ENCODE assay signal across 20 cellular contexts in genomic region chr12:40614923-40615322, GRCh38.
A peak's percentile ranks its signal among the peaks of the same experiment; 100 is the strongest.
DNase-seq lines count a peak whose midpoint lies in the region; ATAC-seq and TF ChIP-seq lines count a peak whose summit lies in the region.
"Had no signal": no experiment of that assay in that cellular context is flagged by ENCODE, and none has a peak within 500 bp of the region (broad histone marks: within the 10 kb centered on the region; RNA-seq: fewer than 3 reads in every experiment).

No MANE protein-coding gene starts in this region.

- H3K27me3 ChIP-seq in OCI-LY3 (ENCODE audit: low read depth, low read length) (0 out of 2 replicates have a peak, but pooled peaks cover 4% of the 10 kb centered on the region), A673 (replicated peaks; ENCODE audit: insufficient read depth, low read depth, low read length, poor library complexity) (no peaks in the 10 kb centered on the region)
- no peaks in the 10 kb centered on the region for H3K27me3 ChIP-seq in CD4-positive, alpha-beta T cell (ENCODE audit: control insufficient read depth, insufficient read depth, low read length)
- H3K27me3 ChIP-seq: BLaER1, neutrophil, testis had no signal

- H3K4me1 ChIP-seq in OCI-LY3 (ENCODE audit: low read length) (peaks cover 14% of the 10 kb centered on the region), A673 (ENCODE audit: insufficient read depth, low read length, poor library complexity, severe bottlenecking) (no peaks in the 10 kb centered on the region)
- H3K4me1 ChIP-seq: BLaER1, testis had no signal

- no peaks in the 10 kb centered on the region for H3K79me2 ChIP-seq in OCI-LY3 (ENCODE audit: low read length)

- H3K27ac ChIP-seq in OCI-LY3 (ENCODE audit: low read length) (no peak overlapping the region), A673 (ENCODE audit: low read depth, low read length, poor library complexity, severe bottlenecking) (no peak overlapping the region)
- H3K27ac ChIP-seq in CD4-positive, alpha-beta T cell (ENCODE audit: low read depth, low read length) = no peak overlapping the region
- H3K27ac ChIP-seq: BLaER1, coronary artery, neutrophil, SK-N-MC, skin epidermis, testis had no signal

- BruUV-seq in A673 (replicated peaks; lab: Mats Ljungman, UMichigan) = no TSS peak

- intact Hi-C loops in A673 (cut with micrococcal nuclease; ENCODE audit: unreplicated experiment) = loop anchor here (10.0 kb wide), 1 partner anchor 280 kb away; no protein-coding TSS in a partner anchor
- intact Hi-C loops in CD4-positive, alpha-beta T cell (cut with DNase I, micrococcal nuclease) = no loop called here

- ATAC-seq in GM18519 (IDR thresholded peaks at IDR 0.05; ENCODE audit: low FRiP score, unreplicated experiment) (peak; percentile 73), GM21447 (IDR thresholded peaks at IDR 0.05; ENCODE audit: unreplicated experiment) (peak; percentile 71), HG03039 (IDR thresholded peaks at IDR 0.05; ENCODE audit: unreplicated experiment) (peak; percentile 71)
- ATAC-seq in CD4-positive, alpha-beta T cell (ENCODE audit: poor library complexity) = no peak
- ATAC-seq: WTC11 had no signal

- H3K4me3 ChIP-seq in OCI-LY3 (ENCODE audit: low read length) (no peak overlapping the region), A673 (ENCODE audit: low read depth, low read length, poor library complexity, severe bottlenecking) (no peak overlapping the region)
- H3K4me3 ChIP-seq: BLaER1, coronary artery, SK-N-MC, skin epidermis, testis had no signal

- H3K4me3 Mint-ChIP-seq in CD4-positive, alpha-beta T cell = no peak overlapping the region
- H3K4me3 Mint-ChIP-seq: WTC11 had no signal

- H3K4me1 Mint-ChIP-seq in CD4-positive, alpha-beta T cell (ENCODE audit: low read depth) = no peaks in the 10 kb centered on the region

- no peaks in the 10 kb centered on the region for H3K36me3 ChIP-seq in OCI-LY3 (replicated peaks; ENCODE audit: low read depth, low read length)
- no peaks in the 10 kb centered on the region for H3K36me3 ChIP-seq in A673 (ENCODE audit: insufficient read depth, low read length, poor library complexity, severe bottlenecking)
- H3K36me3 ChIP-seq: BLaER1, neutrophil had no signal

- H3K9me3 ChIP-seq in OCI-LY3 (ENCODE audit: insufficient read depth, low read length) = no peaks in the 10 kb centered on the region
- H3K9me3 ChIP-seq in A673 (ENCODE audit: low read depth, low read length, poor library complexity, severe bottlenecking) = no peaks in the 10 kb centered on the region
- no peaks in the 10 kb centered on the region for H3K9me3 ChIP-seq in CD4-positive, alpha-beta T cell (ENCODE audit: control insufficient read depth, low read length)
- H3K9me3 ChIP-seq: BLaER1, neutrophil, testis had no signal

- no peaks in the 10 kb centered on the region for H3K27me3 Mint-ChIP-seq in CD4-positive, alpha-beta T cell

- DNase-seq in A673 (ENCODE audit: low spot score) (no peak), NCI-H2107 (lab: John Stamatoyannopoulos, UW) (no peak), NCI-H446 treated with DMSO at 0.1 percent for 48 hours (lab: John Stamatoyannopoulos, UW) (no peak)
- no peak for DNase-seq in CD4-positive, alpha-beta T cell
- DNase-seq: activated T-cell treated with anti-CD3 and anti-CD28 coated beads for 4 hours, DMS79, KG1, mesenchymal stem cell, NCI-H187 treated with DMSO at 0.1 percent for 48 hours, testis had no signal

- no peak overlapping the region for H3K9ac ChIP-seq in OCI-LY3 (ENCODE audit: low read length)
- H3K9ac ChIP-seq: BLaER1 had no signal

- TF ChIP-seq CTCF in OCI-LY3 (IDR thresholded peaks at IDR 0.05; ENCODE audit: low read depth, low read length) (no peak), A673 (conservative IDR thresholded peaks at IDR 0.05; ENCODE audit: low read depth, low read length) (no peak)
- TF ChIP-seq CTCF in CD4-positive, alpha-beta T cell (IDR thresholded peaks at IDR 0.05) = no peak

- no peaks in the 10 kb centered on the region for H4K20me1 ChIP-seq in OCI-LY3 (ENCODE audit: insufficient read depth, low read length)
- H4K20me1 ChIP-seq: BLaER1 had no signal

- peak overlapping the region; percentile 49 for H3K4me2 ChIP-seq in OCI-LY3 (ENCODE audit: low read length)
- H3K4me2 ChIP-seq: BLaER1 had no signal

- CTCF ChIA-PET in A673 (lab: Charles Lee) = no interaction called here
- CTCF ChIA-PET in CD4-positive, alpha-beta T cell (lab: Charles Lee) = no interaction called here

- POLR2A ChIA-PET in A673 (lab: Charles Lee; ENCODE audit: low non-redundant PET) = no interaction called here
- POLR2A ChIA-PET in CD4-positive, alpha-beta T cell (lab: Charles Lee) = no interaction called here

- H3K27ac Mint-ChIP-seq in CD4-positive, alpha-beta T cell = no peak overlapping the region
- H3K27ac Mint-ChIP-seq: WTC11 had no signal

- no peaks in the 10 kb centered on the region for H3K36me3 Mint-ChIP-seq in CD4-positive, alpha-beta T cell (ENCODE audit: low read depth)

- no peak overlapping the region for H2AFZ ChIP-seq in OCI-LY3 (ENCODE audit: low read depth, low read length)

- H3K9me3 Mint-ChIP-seq in CD4-positive, alpha-beta T cell = peaks cover 8% of the 10 kb centered on the region
